In genomic region chr21:35207322-35207721, GRCh38 we compare ENCODE assay signal across 26 cellular contexts.
DNase-seq lines count a peak whose midpoint lies in the region; FAIRE-seq and TF ChIP-seq lines count a peak whose summit lies in the region.
"Had no signal": no experiment of that assay in that cellular context is flagged by ENCODE, and none has a peak within 500 bp of the region (broad histone marks: within the 10 kb centered on the region; RNA-seq: fewer than 3 reads in every experiment).

No MANE protein-coding gene starts in this region.

- WGBS in neuronal stem cell (ENCODE audit: extremely low coverage in 2 of 2, insufficient read length in 2 of 2, insufficient replicate concordance in 1 of 2), 2 donors, result no CpG with 5 or more reads among the region's 9 CpGs
- 32% methylated on average over 9 of the region's 9 CpGs for WGBS in suprapubic skin

- no peak overlapping the region for H3K4ac ChIP-seq in neuronal stem cell (ENCODE audit: low read length)

- H3K27ac ChIP-seq in neuronal stem cell (replicated peaks; ENCODE audit: low read length) (no peak overlapping the region), suprapubic skin (peak overlapping the region; percentile 21)
- H3K27ac ChIP-seq: right lobe of liver, testis had no signal

- no peak for TF ChIP-seq EP300 in suprapubic skin (IDR thresholded peaks at IDR 0.05)

- FAIRE-seq in H54 (lab: Jason Lieb, UNC), result no peak
- FAIRE-seq: frontal cortex, keratinocyte had no signal

- no peaks in the 10 kb centered on the region for H3K36me3 ChIP-seq in adipocyte (ENCODE audit: control insufficient read depth, insufficient read depth, low read length, severe bottlenecking)
- H3K36me3 ChIP-seq in neuronal stem cell (replicated peaks in 1 of 2; ENCODE audit: control insufficient read depth in 2 of 2, insufficient read depth in 2 of 2, low read length in 2 of 2), result no peaks in the 10 kb centered on the region
- no peaks in the 10 kb centered on the region for H3K36me3 ChIP-seq in suprapubic skin
- H3K36me3 ChIP-seq: ovary, right lobe of liver had no signal

- H2AFZ ChIP-seq in neuronal stem cell (ENCODE audit: low read length), result no peak overlapping the region

- 0 out of 2 replicates have a peak, but pooled peaks have one; percentile 32 for TF ChIP-seq POLR2A in H54 (IDR thresholded peaks at IDR 0.05; ENCODE audit: low read depth, low read length)
- TF ChIP-seq POLR2A in suprapubic skin (IDR thresholded peaks at IDR 0.05), result no peak

- no peak overlapping the region for H2BK120ac ChIP-seq in neuronal stem cell (ENCODE audit: low read depth, low read length)

- no peak overlapping the region for H3K23ac ChIP-seq in neuronal stem cell (ENCODE audit: low read depth, low read length, poor library complexity)

- H3K9me3 ChIP-seq in adipocyte (ENCODE audit: control insufficient read depth, low read length) (no peaks in the 10 kb centered on the region), neuronal stem cell (replicated peaks in 1 of 2; ENCODE audit: control insufficient read depth in 2 of 2, insufficient read depth in 1 of 2, low read depth in 1 of 2, low read length in 2 of 2) (no peaks in the 10 kb centered on the region), suprapubic skin (no peaks in the 10 kb centered on the region)
- H3K9me3 ChIP-seq: ovary, right lobe of liver, testis had no signal

- H3K18ac ChIP-seq in neuronal stem cell (ENCODE audit: low read length), result peak overlapping the region; percentile 35

- H2BK5ac ChIP-seq in neuronal stem cell (ENCODE audit: low read length), result no peak overlapping the region

- no peak overlapping the region for H2AK5ac ChIP-seq in neuronal stem cell (ENCODE audit: low read depth, low read length)

- H2BK12ac ChIP-seq in neuronal stem cell (ENCODE audit: low read length), result no peak overlapping the region

- H3K27me3 ChIP-seq in adipocyte (replicated peaks; ENCODE audit: control insufficient read depth, insufficient read depth, low read length) (no peaks in the 10 kb centered on the region), neuronal stem cell (ENCODE audit: control insufficient read depth in 3 of 3, insufficient read depth in 3 of 3, low read depth in 1 of 3, low read length in 3 of 3) (peaks cover 0 to 7% (median 0%) of the 10 kb centered on the region in 3 experiments), suprapubic skin (no peaks in the 10 kb centered on the region)
- H3K27me3 ChIP-seq: ovary, right lobe of liver, testis had no signal

- no peak for TF ChIP-seq CTCF in suprapubic skin (IDR thresholded peaks at IDR 0.05)

- H4K8ac ChIP-seq in neuronal stem cell (ENCODE audit: low read depth, low read length), result no peak overlapping the region

- H2BK15ac ChIP-seq in neuronal stem cell (ENCODE audit: low read length), result peak overlapping the region; percentile 24

- H3K4me2 ChIP-seq in neuronal stem cell (ENCODE audit: insufficient read depth, low read length, poor library complexity, severe bottlenecking), result no peak overlapping the region

- DNase-seq in H54 (ENCODE audit: insufficient read length, low spot score), result no peak
- DNase-seq in adipocyte (ENCODE audit: low read depth), result no peak
- no peak for DNase-seq in neuronal stem cell (ENCODE audit: low spot score)
- DNase-seq in suprapubic skin (ENCODE audit: low spot score in 2 of 2), result peak in 1 of 2 donors; percentile 61
- DNase-seq in C1 segment of cervical spinal cord (lab: John Stamatoyannopoulos, UW), result no peak
- DNase-seq in middle frontal gyrus (ENCODE audit: extremely low spot score, low spot score), result no peak
- DNase-seq in hypothalamus (lab: John Stamatoyannopoulos, UW), result no peak
- DNase-seq: activated naive CD4-positive, alpha-beta T cell treated with anti-CD3 and anti-CD28 coated beads, Interleukin-2, amount 50 U/mL, for 16 hours; activated T-cell treated with anti-CD3 and anti-CD28 coated beads, Interleukin-2, amount 50 U/mL, for 72 hours; AML-193; anterior cingulate cortex; cerebellar nuclear complex; DMS79; effector CD8-positive, alpha-beta T cell; erythroblast; natural killer cell; NCI-H187 treated with DMSO at 0.1 percent for 48 hours; NCI-H2227 treated with DMSO at 0.1 percent for 48 hours; NCI-H774; right lobe of liver; SIG-M5; T-cell; testis had no signal

- H3K4me1 ChIP-seq in adipocyte (ENCODE audit: control insufficient read depth, insufficient read depth, low read length) (peaks cover 96% of the 10 kb centered on the region), neuronal stem cell (ENCODE audit: control insufficient read depth in 2 of 2, insufficient read depth in 1 of 2, low read depth in 1 of 2, low read length in 2 of 2) (peaks cover 0 to 5% of the 10 kb centered on the region in 2 donors), suprapubic skin (peaks cover 29% of the 10 kb centered on the region)
- H3K4me1 ChIP-seq: right lobe of liver had no signal

- no peak overlapping the region for H3K4me3 ChIP-seq in adipocyte (ENCODE audit: low read length)
- H3K4me3 ChIP-seq in neuronal stem cell (ENCODE audit: low read length in 2 of 2), result no peak overlapping the region
- H3K4me3 ChIP-seq in suprapubic skin, result no peak overlapping the region
- H3K4me3 ChIP-seq: ovary, right lobe of liver, testis had no signal

- H3K14ac ChIP-seq in neuronal stem cell (ENCODE audit: low read length), result no peak overlapping the region

- H3K9ac ChIP-seq in adipocyte (ENCODE audit: low read length) (peak overlapping the region; percentile 85), neuronal stem cell (ENCODE audit: low read depth, low read length, poor library complexity) (no peak overlapping the region)

- no peaks in the 10 kb centered on the region for H3K79me1 ChIP-seq in neuronal stem cell (ENCODE audit: low read depth, low read length)

- no peak overlapping the region for H4K91ac ChIP-seq in neuronal stem cell (ENCODE audit: low read depth, low read length, poor library complexity)
